Comparison of ENCODE assay signal across 10 cellular contexts in genomic region chr13:33186851-33187250, GRCh38.
A peak's percentile ranks its signal among the peaks of the same experiment; 100 is the strongest.
DNase-seq lines count a peak whose midpoint lies in the region; ATAC-seq and TF ChIP-seq lines count a peak whose summit lies in the region.
"Had no signal": no experiment of that assay in that cellular context is flagged by ENCODE, and none has a peak within 500 bp of the region (broad histone marks: within the 10 kb centered on the region; RNA-seq: fewer than 3 reads in every experiment).

No MANE protein-coding gene starts in this region.

- TF ChIP-seq POLR2A in gastrocnemius medialis (IDR thresholded peaks at IDR 0.05), result no peak

- DNase-seq in SK-N-SH (no peak), foreskin keratinocyte (no peak), gastrocnemius medialis (no peak)
- no peak for DNase-seq in activated effector memory CD4-positive, alpha-beta T cell treated with anti-CD3 and anti-CD28 coated beads, Interleukin-2, amount 50 U/mL, for 16 hours
- no peak for DNase-seq in stimulated activated CD4-positive, alpha-beta T cell treated with anti-CD3 and anti-CD28 coated beads, Interleukin-12 subunit alpha, Interleukin-12 subunit beta, amount 100 ng/mL, for 4 hours
- DNase-seq: effector memory CD8-positive, alpha-beta T cell; T1000 had no signal

- peak in 1 of 2 experiments; percentile 32; a peak in 1 of 4 replicates for TF ChIP-seq EP300 in SK-N-SH (IDR thresholded peaks at IDR 0.05; ENCODE audit: borderline replicate concordance in 1 of 2, low read depth in 1 of 2, low read length in 1 of 2)

- H3K4me1 ChIP-seq in HEK293 (ENCODE audit: control insufficient read depth, insufficient read depth, low read length) (no peaks in the 10 kb centered on the region), SK-N-SH (ENCODE audit: control insufficient read depth in 1 of 2, insufficient read depth in 2 of 2, low read depth in 1 of 2, low read length in 1 of 2) (peaks cover 54% of the 10 kb centered on the region in 2 experiments; a peak in 3 of 4 replicates), foreskin keratinocyte (peaks cover 5% of the 10 kb centered on the region), gastrocnemius medialis (peaks cover 9 to 41% of the 10 kb centered on the region in 2 donors)

- peak overlapping the region; percentile 31; the same call in 1 of the 2 replicates for H3K9ac ChIP-seq in SK-N-SH

- H3K9me2 ChIP-seq in SK-N-SH, result no peaks in the 10 kb centered on the region

- H4K20me1 ChIP-seq in SK-N-SH (ENCODE audit: insufficient read depth), result no peaks in the 10 kb centered on the region

- POLR2A ChIA-PET in HEK293 (lab: Yijun Ruan, JAX), result no interaction called here
- POLR2A ChIA-PET in SK-N-SH (lab: Yijun Ruan, JAX), result no interaction called here

- no peaks in the 10 kb centered on the region for H3K36me3 ChIP-seq in HEK293 (ENCODE audit: control insufficient read depth in 2 of 2, insufficient read depth in 1 of 2, low read length in 2 of 2)
- no peaks in the 10 kb centered on the region for H3K36me3 ChIP-seq in SK-N-SH (replicated peaks in 1 of 2; ENCODE audit: control insufficient read depth in 1 of 2, insufficient read depth in 2 of 2, low read length in 1 of 2)
- no peaks in the 10 kb centered on the region for H3K36me3 ChIP-seq in gastrocnemius medialis

- ATAC-seq in foreskin keratinocyte, result peak; percentile 24
- no peak for ATAC-seq in gastrocnemius medialis
- no peak for ATAC-seq in GM19035 (IDR thresholded peaks at IDR 0.05; ENCODE audit: unreplicated experiment)
- ATAC-seq in HG03196 (IDR thresholded peaks at IDR 0.05; ENCODE audit: unreplicated experiment), result no peak
- ATAC-seq: effector memory CD8-positive, alpha-beta T cell had no signal

- WGBS in SK-N-SH (ENCODE audit: low lambda C conversion rate), result 52% methylated on average over 7 of the region's 7 CpGs

- in situ Hi-C loops in gastrocnemius medialis (cut with MboI; ENCODE audit: low sequenced_read_pairs in 4 of 4), result no loop called here

- intact Hi-C loops in gastrocnemius medialis (cut with DNase I; ENCODE audit: low total_unique reads), result no loop called here

- TF ChIP-seq RAD21 in SK-N-SH (IDR thresholded peaks at IDR 0.05; ENCODE audit: low read length), result no peak

- H2AFZ ChIP-seq in SK-N-SH (ENCODE audit: low read depth), result no peak overlapping the region

- H3K27me3 ChIP-seq in SK-N-SH (ENCODE audit: insufficient read depth) (no peaks in the 10 kb centered on the region), foreskin keratinocyte (no peaks in the 10 kb centered on the region), gastrocnemius medialis (no peaks in the 10 kb centered on the region)

- H3K4me3 ChIP-seq in HEK293 (ENCODE audit: low read depth, low read length), result no peak overlapping the region
- H3K4me3 ChIP-seq in SK-N-SH (ENCODE audit: low read depth in 2 of 2, low read length in 1 of 2), result no peak overlapping the region; a peak in 1 of 4 replicates
- H3K4me3 ChIP-seq in gastrocnemius medialis, result no peak overlapping the region

- H3K4me2 ChIP-seq in SK-N-SH, result peak overlapping the region; percentile 9; the same call in 1 of the 2 replicates

- peaks cover 38% of the 10 kb centered on the region for H3K79me2 ChIP-seq in SK-N-SH (ENCODE audit: insufficient read depth)

- no peak overlapping the region for H3K27ac ChIP-seq in HEK293 (ENCODE audit: extremely low read depth, low read depth, low read length)
- H3K27ac ChIP-seq in SK-N-SH (ENCODE audit: low read depth in 2 of 2, low read length in 1 of 2), result peak overlapping the region; percentile 47 to 82
- no peak overlapping the region for H3K27ac ChIP-seq in foreskin keratinocyte
- H3K27ac ChIP-seq in gastrocnemius medialis, result peak overlapping the region; percentile 14 to 68 (median 46)

- no peak for TF ChIP-seq CTCF in HEK293 (tag by site-specific recombination; IDR thresholded peaks at IDR 0.05)
- TF ChIP-seq CTCF in SK-N-SH (IDR thresholded peaks at IDR 0.05), result no peak
- no peak for TF ChIP-seq CTCF in foreskin keratinocyte (conservative IDR thresholded peaks at IDR 0.05)
- no peak for TF ChIP-seq CTCF in gastrocnemius medialis (IDR thresholded peaks at IDR 0.05 in 4 of 5, conservative IDR thresholded peaks at IDR 0.05 in 1 of 5)

- CTCF ChIA-PET in HEK293 (lab: Yijun Ruan, JAX) (no interaction called here), SK-N-SH (lab: Yijun Ruan, JAX) (no interaction called here)

- H3F3A ChIP-seq in SK-N-SH (replicated peaks; ENCODE audit: insufficient read depth), result peaks cover 17% of the 10 kb centered on the region

- no peaks in the 10 kb centered on the region for H3K9me3 ChIP-seq in HEK293 (ENCODE audit: control insufficient read depth, insufficient read depth, low read depth, low read length)
- no peaks in the 10 kb centered on the region for H3K9me3 ChIP-seq in SK-N-SH
- H3K9me3 ChIP-seq in gastrocnemius medialis, result no peaks in the 10 kb centered on the region

TF ChIP-seq in HEK293, 187 proteins besides CTCF, POLR2A, EP300 and RAD21 (continues in another document):
- TF ChIP-seq ATF2 (tag by site-specific recombination; IDR thresholded peaks at IDR 0.05; ENCODE audit: low read depth), result no peak
- TF ChIP-seq ZFHX2 (tag by site-specific recombination; conservative IDR thresholded peaks at IDR 0.05), result peak; percentile 39; the same call in 1 of the 2 replicates
- TF ChIP-seq ZEB2 (tag by site-specific recombination; IDR thresholded peaks at IDR 0.05), result no peak
- no peak for TF ChIP-seq SP2 (tag by site-specific recombination; IDR thresholded peaks at IDR 0.05)
- TF ChIP-seq ZNF274 (IDR thresholded peaks at IDR 0.05; ENCODE audit: low read length), result no peak
- no peak for TF ChIP-seq ZNF274 (tag by site-specific recombination; IDR thresholded peaks at IDR 0.05; ENCODE audit: borderline replicate concordance)
- peak; percentile 34; the same call in 1 of the 2 replicates for TF ChIP-seq EGR2 (tag by site-specific recombination; IDR thresholded peaks at IDR 0.05; ENCODE audit: low read depth)
- TF ChIP-seq ZNF140 (tag by site-specific recombination; IDR thresholded peaks at IDR 0.05), result no peak
- TF ChIP-seq ZNF560 (tag by site-specific recombination; IDR thresholded peaks at IDR 0.05; ENCODE audit: borderline replicate concordance), result no peak

TF ChIP-seq in SK-N-SH, 30 proteins besides CTCF, POLR2A, EP300 and RAD21:
- no peak for TF ChIP-seq TEAD4 (IDR thresholded peaks at IDR 0.05; ENCODE audit: borderline replicate concordance, insufficient read depth)
- no peak for TF ChIP-seq EZH2phosphoT487 (IDR thresholded peaks at IDR 0.05; ENCODE audit: borderline replicate concordance, low read depth)
- TF ChIP-seq FOSL2 (IDR thresholded peaks at IDR 0.05; ENCODE audit: borderline replicate concordance, low read depth), result peak; percentile 22; the same call in 1 of the 2 replicates
- peak; percentile 49 for TF ChIP-seq TCF12 (IDR thresholded peaks at IDR 0.05)
- 0 out of 2 replicates have a peak, but pooled peaks have one; percentile 14 for TF ChIP-seq RXRA (IDR thresholded peaks at IDR 0.05; ENCODE audit: borderline replicate concordance, low read depth)
- TF ChIP-seq GABPA (IDR thresholded peaks at IDR 0.05; ENCODE audit: low read depth), result peak; percentile 34; the same call in 1 of the 2 replicates

Comparison
In these comparisons a context has a peak if more than half of its experiments do, and no peak if none do; other contexts are left out.
1. H3K27ac ChIP-seq: peak in SK-N-SH (2 of 2) and gastrocnemius medialis (4 of 4); none in HEK293 (single experiment) and foreskin keratinocyte (single experiment).